Comparison of ENCODE assay signal across 8 cellular contexts in genomic region chr15:33963831-33964664, GRCh38. TPM values are rescaled to one million over a fixed set of nuclear protein-coding genes. Genes with fewer than 3 reads are reported as not detected.
A peak's percentile ranks its signal among the peaks of the same experiment; 100 is the strongest.
DNase-seq lines count a peak whose midpoint lies in the region; ATAC-seq and TF ChIP-seq lines count a peak whose summit lies in the region.

No MANE protein-coding gene starts in this region.

- no peaks in the 10 kb centered on the region for H3K27me3 ChIP-seq in heart left ventricle

- ATAC-seq in heart left ventricle, result no peak
- ATAC-seq in Right ventricle myocardium superior (ENCODE audit: poor library complexity), result no peak
- no peak for ATAC-seq in GM18502 (IDR thresholded peaks at IDR 0.05; ENCODE audit: poor library complexity, unreplicated experiment)
- no peak for ATAC-seq in natural killer cell treated with Interleukin-12 subunit alpha and Interleukin-12 subunit beta and Interleukin-15 and Interleukin-18, amount 100 ng/mL, for 72 hours

- no peak overlapping the region for H3K27ac ChIP-seq in heart left ventricle

- POLR2A ChIA-PET in MCF 10A (lab: Yijun Ruan, JAX), result interaction anchor here (0.7 kb wide), 1 partner anchor 167 kb away, joined by 5 read pairs; no protein-coding TSS in a partner anchor

- DNase-seq in heart left ventricle (no peak), Right ventricle myocardium superior (no peak), NCI-H2171 (lab: John Stamatoyannopoulos, UW) (peak; percentile 27), MCF 10A (ENCODE audit: unreplicated experiment) (peak; percentile 48), myocyte (ENCODE audit: low read depth) (peak; percentile 48), Ammon's horn (ENCODE audit: low spot score) (no peak)
- no peak for DNase-seq in natural killer cell treated with Interleukin-12 subunit alpha and Interleukin-12 subunit beta and Interleukin-15 and Interleukin-18, amount 100 ng/mL, for 72 hours (ENCODE audit: low spot score)

- peaks cover 0 to 6% (median 0%) of the 10 kb centered on the region in 12 donors for H3K4me1 ChIP-seq in heart left ventricle

- CTCF ChIA-PET in MCF 10A (lab: Yijun Ruan, JAX), result interaction anchor here (0.6 to 4.3 kb wide), 11 partner anchors 21 to 832 kb away, joined by 3 to 75 read pairs (median 3); no protein-coding TSS in a partner anchor

- BruUV-seq in MCF 10A (replicated peaks; lab: Mats Ljungman, UMichigan), result no TSS peak

- no peaks in the 10 kb centered on the region for H3K9me3 Mint-ChIP-seq in MCF 10A (ENCODE audit: unreplicated experiment)
- no peaks in the 10 kb centered on the region for H3K9me3 Mint-ChIP-seq in natural killer cell treated with Interleukin-12 subunit alpha and Interleukin-12 subunit beta and Interleukin-15 and Interleukin-18, amount 100 ng/mL, for 72 hours

- no peaks in the 10 kb centered on the region for H3K9me3 ChIP-seq in heart left ventricle

- intact Hi-C loops in heart left ventricle (cut with DNase I), result loop anchor here in 8 of 10 donors (5.0 to 10.0 kb wide), 2 partner anchors 227 to 229 kb away; no protein-coding TSS in a partner anchor
- intact Hi-C loops in Right ventricle myocardium superior (cut with DNase I), result no loop called here
- intact Hi-C loops in MCF 10A (cut with micrococcal nuclease), result loop anchor here (1.0 kb wide), 1 partner anchor 229 kb away; no protein-coding TSS in a partner anchor

- TF ChIP-seq CTCF in heart left ventricle (IDR thresholded peaks at IDR 0.05) (peak; percentile 34 to 68 (median 50)), MCF 10A (IDR thresholded peaks at IDR 0.05; ENCODE audit: unreplicated experiment) (peak; percentile 73)

- TF ChIP-seq POLR2A in heart left ventricle (IDR thresholded peaks at IDR 0.05), result no peak

- H3K4me3 Mint-ChIP-seq in MCF 10A (ENCODE audit: unreplicated experiment), result no peak overlapping the region
- H3K4me3 Mint-ChIP-seq in natural killer cell treated with Interleukin-12 subunit alpha and Interleukin-12 subunit beta and Interleukin-15 and Interleukin-18, amount 100 ng/mL, for 72 hours, result no peak overlapping the region

- no peak overlapping the region for H3K27ac Mint-ChIP-seq in MCF 10A (ENCODE audit: low read depth, unreplicated experiment)
- no peak overlapping the region for H3K27ac Mint-ChIP-seq in natural killer cell treated with Interleukin-12 subunit alpha and Interleukin-12 subunit beta and Interleukin-15 and Interleukin-18, amount 100 ng/mL, for 72 hours

- H3K4me3 ChIP-seq in heart left ventricle, result no peak overlapping the region

- 61 to 64% (median 61%) methylated on average over 8 of the region's 8 CpGs for WGBS in heart left ventricle, 4 donors

- H3K36me3 Mint-ChIP-seq in MCF 10A (ENCODE audit: insufficient read depth, unreplicated experiment), result no peaks in the 10 kb centered on the region
- no peaks in the 10 kb centered on the region for H3K36me3 Mint-ChIP-seq in natural killer cell treated with Interleukin-12 subunit alpha and Interleukin-12 subunit beta and Interleukin-15 and Interleukin-18, amount 100 ng/mL, for 72 hours

- no peaks in the 10 kb centered on the region for H3K27me3 Mint-ChIP-seq in MCF 10A (ENCODE audit: insufficient read depth, unreplicated experiment)
- H3K27me3 Mint-ChIP-seq in natural killer cell treated with Interleukin-12 subunit alpha and Interleukin-12 subunit beta and Interleukin-15 and Interleukin-18, amount 100 ng/mL, for 72 hours, result no peaks in the 10 kb centered on the region

- no peaks in the 10 kb centered on the region for H3K4me1 Mint-ChIP-seq in MCF 10A (ENCODE audit: insufficient read depth, unreplicated experiment)
- H3K4me1 Mint-ChIP-seq in natural killer cell treated with Interleukin-12 subunit alpha and Interleukin-12 subunit beta and Interleukin-15 and Interleukin-18, amount 100 ng/mL, for 72 hours (ENCODE audit: low read depth in 2 of 2), result peaks cover 0 to 4% of the 10 kb centered on the region in 2 donors

- no peaks in the 10 kb centered on the region for H3K36me3 ChIP-seq in heart left ventricle

RNA-seq across cellular contexts. Expression of gene CHRM5, which starts 4.2 kb away (rescaled TPM):
- total RNA-seq in heart left ventricle (not detected), Right ventricle myocardium superior (not detected), MCF 10A (2022) (not detected in 2 replicates), myocyte (0.05 TPM in 1 of 2 replicates, not detected in the other)
- not detected for polyA plus RNA-seq in heart left ventricle
- polyA plus RNA-seq in myocyte (2012), result 0.15 TPM
- total RNA-seq in natural killer cell treated with Interleukin-12 subunit alpha and Interleukin-12 subunit beta and Interleukin-15 and Interleukin-18, amount 100 ng/mL, for 72 hours, result not detected

Comparison
In these comparisons a context has a peak if more than half of its experiments do, and no peak if none do; other contexts are left out.
1. DNase-seq: peak in NCI-H2171 (single experiment), MCF 10A (single experiment) and myocyte (single experiment); none in heart left ventricle (0 of 5), Right ventricle myocardium superior (single experiment), Ammon's horn (single experiment) and natural killer cell treated with Interleukin-12 subunit alpha and Interleukin-12 subunit beta and Interleukin-15 and Interleukin-18, amount 100 ng/mL, for 72 hours (single experiment).